ENCODE assay signal across 1 cellular context in the genomic region with DNA sequence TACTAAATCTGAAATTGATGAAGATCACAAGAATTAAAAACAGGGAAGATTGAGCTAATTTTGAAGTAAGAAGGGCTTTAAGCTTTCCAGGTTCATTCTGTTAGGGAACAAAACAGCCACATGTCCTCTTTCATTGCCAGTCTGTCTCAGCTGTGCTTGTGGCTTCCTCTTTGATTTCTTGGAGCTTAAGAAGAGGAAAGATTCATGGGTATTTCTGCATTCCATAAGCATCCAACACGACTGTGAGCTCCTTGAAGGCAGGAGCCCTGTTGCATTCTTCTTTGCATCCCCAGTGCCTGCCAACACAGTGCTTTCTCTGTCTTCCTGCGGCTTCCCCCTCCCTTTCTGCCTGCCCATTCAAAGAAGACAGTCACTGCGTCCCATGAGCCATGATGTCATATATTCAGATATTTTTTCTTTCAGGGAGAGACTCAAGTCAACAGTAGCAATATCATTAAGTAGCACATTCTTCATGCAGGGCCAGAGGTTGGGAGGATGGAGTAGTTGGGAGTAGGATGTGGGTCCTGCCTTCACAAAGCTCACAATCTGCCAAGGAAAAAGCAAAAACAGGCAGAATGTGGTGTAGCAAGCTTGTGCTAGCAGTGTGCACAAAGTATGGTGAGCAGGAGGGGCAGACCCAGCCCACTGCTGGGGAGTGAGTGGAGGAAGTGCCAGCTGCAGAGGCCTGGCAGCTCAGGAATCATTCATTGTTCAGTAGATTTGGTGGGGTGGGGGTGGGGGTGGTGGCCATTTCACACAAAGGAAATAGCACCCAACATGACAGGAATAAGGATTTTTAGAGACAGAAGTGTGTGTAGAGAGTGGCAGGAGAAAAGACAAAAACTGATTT.
TF ChIP-seq lines count a peak whose summit lies in the region.

No MANE protein-coding gene starts in this region.

TF ChIP-seq in HEK293, 187 proteins besides CTCF, POLR2A, EP300 and RAD21 (continued from another document):
- TF ChIP-seq, protein P1, sequence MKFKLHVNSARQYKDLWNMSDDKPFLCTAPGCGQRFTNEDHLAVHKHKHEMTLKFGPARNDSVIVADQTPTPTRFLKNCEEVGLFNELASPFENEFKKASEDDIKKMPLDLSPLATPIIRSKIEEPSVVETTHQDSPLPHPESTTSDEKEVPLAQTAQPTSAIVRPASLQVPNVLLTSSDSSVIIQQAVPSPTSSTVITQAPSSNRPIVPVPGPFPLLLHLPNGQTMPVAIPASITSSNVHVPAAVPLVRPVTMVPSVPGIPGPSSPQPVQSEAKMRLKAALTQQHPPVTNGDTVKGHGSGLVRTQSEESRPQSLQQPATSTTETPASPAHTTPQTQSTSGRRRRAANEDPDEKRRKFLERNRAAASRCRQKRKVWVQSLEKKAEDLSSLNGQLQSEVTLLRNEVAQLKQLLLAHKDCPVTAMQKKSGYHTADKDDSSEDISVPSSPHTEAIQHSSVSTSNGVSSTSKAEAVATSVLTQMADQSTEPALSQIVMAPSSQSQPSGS (tag by site-specific recombination; IDR thresholded peaks at IDR 0.05; ENCODE audit: low read depth) = 0 out of 2 replicates have a peak, but pooled peaks have one; percentile 37
- no peak for TF ChIP-seq ZNF560 (tag by site-specific recombination; IDR thresholded peaks at IDR 0.05; ENCODE audit: borderline replicate concordance)
- 0 out of 2 replicates have a peak, but pooled peaks have one; percentile 24 for TF ChIP-seq ZNF629 (tag by site-specific recombination; IDR thresholded peaks at IDR 0.05)
TF ChIP-seq in HEK293: peak in this region for 3.
